In genomic region chr14:61466905-61467280, GRCh38 we compare ENCODE assay signal across 16 cellular contexts.
A peak's percentile ranks its signal among the peaks of the same experiment; 100 is the strongest.
DNase-seq lines count a peak whose midpoint lies in the region; ATAC-seq and TF ChIP-seq lines count a peak whose summit lies in the region.
"Had no signal": no experiment of that assay in that cellular context is flagged by ENCODE, and none has a peak within 500 bp of the region (broad histone marks: within the 10 kb centered on the region; RNA-seq: fewer than 3 reads in every experiment).

No MANE protein-coding gene starts in this region.

- TF ChIP-seq CTCF in PC-3 (conservative IDR thresholded peaks at IDR 0.05; ENCODE audit: low read depth, low read length) (no peak), esophagus muscularis mucosa (IDR thresholded peaks at IDR 0.05) (no peak)

- intact Hi-C loops in activated CD4-positive, alpha-beta memory T cell treated with anti-CD3 and anti-CD28 coated beads for 36 hours (cut with micrococcal nuclease) = no loop called here
- intact Hi-C loops in PC-3 (cut with micrococcal nuclease) (no loop called here), esophagus muscularis mucosa (cut with DNase I) (no loop called here)

- H3K9me3 ChIP-seq in PC-3 (ENCODE audit: low read length) (no peaks in the 10 kb centered on the region), esophagus muscularis mucosa (no peaks in the 10 kb centered on the region)
- H3K9me3 ChIP-seq: Caco-2, sigmoid colon had no signal

- no peak for ATAC-seq in PC-3
- ATAC-seq in HG03097 (IDR thresholded peaks at IDR 0.05; ENCODE audit: low FRiP score, unreplicated experiment) = no peak
- ATAC-seq: left lobe of liver had no signal

- peaks cover 6% of the 10 kb centered on the region for H3K9me3 Mint-ChIP-seq in activated CD4-positive, alpha-beta memory T cell treated with anti-CD3 and anti-CD28 coated beads for 36 hours
- peaks cover 2% of the 10 kb centered on the region for H3K9me3 Mint-ChIP-seq in activated CD4-positive, alpha-beta memory T cell treated with anti-CD3 and anti-CD28 coated beads, Interleukin-2, amount 10 ng/mL, durations not matched to agents 7 days and 5 days

- no peak for DNase-seq in activated CD4-positive, alpha-beta memory T cell treated with anti-CD3 and anti-CD28 coated beads for 36 hours
- no peak for DNase-seq in activated CD4-positive, alpha-beta memory T cell treated with anti-CD3 and anti-CD28 coated beads, Interleukin-2, amount 10 ng/mL, durations not matched to agents 7 days and 5 days
- DNase-seq in PC-3 (no peak), esophagus muscularis mucosa (ENCODE audit: extremely low spot score) (peak; percentile 24), renal cortical epithelial cell (ENCODE audit: low read depth) (peak; percentile 75), caudate nucleus (lab: John Stamatoyannopoulos, UW) (no peak), NCI-H2081 (lab: John Stamatoyannopoulos, UW) (no peak)
- DNase-seq: activated B cell treated with CpG ODN at 0.5 μM for 24 hours, Caco-2, glutamatergic neuron, NCI-H146, NCI-H526 had no signal

- no peaks in the 10 kb centered on the region for H3K27me3 ChIP-seq in PC-3 (ENCODE audit: low read length)
- no peaks in the 10 kb centered on the region for H3K27me3 ChIP-seq in esophagus muscularis mucosa

- H3K36me3 Mint-ChIP-seq in activated CD4-positive, alpha-beta memory T cell treated with anti-CD3 and anti-CD28 coated beads for 36 hours = peaks cover 50% of the 10 kb centered on the region
- peaks cover 76% of the 10 kb centered on the region for H3K36me3 Mint-ChIP-seq in activated CD4-positive, alpha-beta memory T cell treated with anti-CD3 and anti-CD28 coated beads, Interleukin-2, amount 10 ng/mL, durations not matched to agents 7 days and 5 days (ENCODE audit: low read depth)

- H3K4me3 ChIP-seq in PC-3 (ENCODE audit: low read length) = no peak overlapping the region
- no peak overlapping the region for H3K4me3 ChIP-seq in esophagus muscularis mucosa
- H3K4me3 ChIP-seq: sigmoid colon had no signal

- H3K79me2 ChIP-seq in PC-3 (ENCODE audit: low read length) = peaks cover 12% of the 10 kb centered on the region

- no peak overlapping the region; the same call in 1 of the 2 replicates for H3K9ac ChIP-seq in PC-3 (ENCODE audit: low read length)

- no peak for TF ChIP-seq EP300 in esophagus muscularis mucosa (IDR thresholded peaks at IDR 0.05)

- H3K4me2 ChIP-seq in PC-3 (ENCODE audit: low read length) = no peak overlapping the region

- no TSS peak for BruUV-seq in PC-3 (replicated peaks; lab: Mats Ljungman, UMichigan)

- H4K20me1 ChIP-seq in PC-3 (ENCODE audit: low read length) = no peaks in the 10 kb centered on the region

- no peaks in the 10 kb centered on the region for H3K27me3 Mint-ChIP-seq in activated CD4-positive, alpha-beta memory T cell treated with anti-CD3 and anti-CD28 coated beads for 36 hours
- no peaks in the 10 kb centered on the region for H3K27me3 Mint-ChIP-seq in activated CD4-positive, alpha-beta memory T cell treated with anti-CD3 and anti-CD28 coated beads, Interleukin-2, amount 10 ng/mL, durations not matched to agents 7 days and 5 days
- H3K27me3 Mint-ChIP-seq: activated B cell treated with CpG ODN at 0.5 μM for 24 hours; natural killer cell treated with Interleukin-12 subunit alpha and Interleukin-12 subunit beta and Interleukin-15 and Interleukin-18, amount 100 ng/mL, for 72 hours had no signal

- H3K36me3 ChIP-seq in PC-3 (ENCODE audit: low read depth, low read length) (0 out of 2 replicates have a peak, but pooled peaks cover 2% of the 10 kb centered on the region), esophagus muscularis mucosa (no peaks in the 10 kb centered on the region)
- H3K36me3 ChIP-seq: sigmoid colon had no signal

- H3F3A ChIP-seq in PC-3 (ENCODE audit: low read length, unreplicated experiment) = no peaks in the 10 kb centered on the region

- peak overlapping the region; percentile 20 for H3K27ac Mint-ChIP-seq in activated CD4-positive, alpha-beta memory T cell treated with anti-CD3 and anti-CD28 coated beads for 36 hours
- H3K27ac Mint-ChIP-seq in activated CD4-positive, alpha-beta memory T cell treated with anti-CD3 and anti-CD28 coated beads, Interleukin-2, amount 10 ng/mL, durations not matched to agents 7 days and 5 days = no peak overlapping the region
- H3K27ac Mint-ChIP-seq: activated B cell treated with CpG ODN at 0.5 μM for 24 hours; natural killer cell treated with Interleukin-12 subunit alpha and Interleukin-12 subunit beta and Interleukin-15 and Interleukin-18, amount 100 ng/mL, for 72 hours had no signal

- H3K9me2 ChIP-seq in PC-3 (replicated peaks; ENCODE audit: low read length) = no peaks in the 10 kb centered on the region

- POLR2A ChIA-PET in activated CD4-positive, alpha-beta memory T cell treated with anti-CD3 and anti-CD28 coated beads for 36 hours (lab: Charles Lee) = no interaction called here
- POLR2A ChIA-PET in activated CD4-positive, alpha-beta memory T cell treated with anti-CD3 and anti-CD28 coated beads, Interleukin-2, amount 10 ng/mL, durations not matched to agents 7 days and 5 days (lab: Charles Lee) = interaction anchor here (1.4 kb wide), 1 partner anchor 9 kb away, joined by 3 read pairs; no protein-coding TSS in a partner anchor
- POLR2A ChIA-PET in PC-3 (lab: Charles Lee; ENCODE audit: unreplicated experiment) = no interaction called here

- H3K4me1 Mint-ChIP-seq in activated CD4-positive, alpha-beta memory T cell treated with anti-CD3 and anti-CD28 coated beads for 36 hours (ENCODE audit: low read depth) = peaks cover 73% of the 10 kb centered on the region
- H3K4me1 Mint-ChIP-seq in activated CD4-positive, alpha-beta memory T cell treated with anti-CD3 and anti-CD28 coated beads, Interleukin-2, amount 10 ng/mL, durations not matched to agents 7 days and 5 days = peaks cover 51% of the 10 kb centered on the region

- H3K27ac ChIP-seq in PC-3 (ENCODE audit: low read length) (peak overlapping the region; percentile 44; the same call in 1 of the 2 replicates), esophagus muscularis mucosa (replicated peaks in 1 of 4) (peak overlapping the region in 1 of 4 donors; percentile 24), caudate nucleus (ENCODE audit: low read depth, low read length) (no peak overlapping the region)

- H3K4me1 ChIP-seq in PC-3 (ENCODE audit: insufficient read depth, low read length) = peaks cover 57% of the 10 kb centered on the region
- H3K4me1 ChIP-seq in esophagus muscularis mucosa = peaks cover 49 to 64% (median 60%) of the 10 kb centered on the region in 4 donors
- H3K4me1 ChIP-seq: Caco-2 had no signal

- CTCF ChIA-PET in activated CD4-positive, alpha-beta memory T cell treated with anti-CD3 and anti-CD28 coated beads for 36 hours (lab: Charles Lee) = interaction anchor here (1.3 to 3.1 kb wide), 2 partner anchors 275 to 370 kb away, joined by 3 to 14 read pairs; no protein-coding TSS in a partner anchor
- CTCF ChIA-PET in activated CD4-positive, alpha-beta memory T cell treated with anti-CD3 and anti-CD28 coated beads, Interleukin-2, amount 10 ng/mL, durations not matched to agents 7 days and 5 days (lab: Charles Lee) = no interaction called here
- CTCF ChIA-PET in PC-3 (lab: Charles Lee) = interaction anchor here (0.6 kb wide), 1 partner anchor 11 kb away, joined by 3 read pairs; no protein-coding TSS in a partner anchor

- no peak for TF ChIP-seq POLR2A in esophagus muscularis mucosa (IDR thresholded peaks at IDR 0.05; ENCODE audit: low read depth)

- no peak overlapping the region for H2AFZ ChIP-seq in PC-3 (ENCODE audit: low read length)

- no peak overlapping the region for H3K4me3 Mint-ChIP-seq in activated CD4-positive, alpha-beta memory T cell treated with anti-CD3 and anti-CD28 coated beads for 36 hours
- H3K4me3 Mint-ChIP-seq in activated CD4-positive, alpha-beta memory T cell treated with anti-CD3 and anti-CD28 coated beads, Interleukin-2, amount 10 ng/mL, durations not matched to agents 7 days and 5 days = no peak overlapping the region
- H3K4me3 Mint-ChIP-seq: activated B cell treated with CpG ODN at 0.5 μM for 24 hours; natural killer cell treated with Interleukin-12 subunit alpha and Interleukin-12 subunit beta and Interleukin-15 and Interleukin-18, amount 100 ng/mL, for 72 hours had no signal

- WGBS in esophagus muscularis mucosa = 98% methylated on average over 3 of the region's 3 CpGs

Comparison
In these comparisons a context has a peak if more than half of its experiments do, and no peak if none do; other contexts are left out.
1. DNase-seq: peak in esophagus muscularis mucosa (single experiment) and renal cortical epithelial cell (single experiment); none in activated CD4-positive, alpha-beta memory T cell treated with anti-CD3 and anti-CD28 coated beads for 36 hours (single experiment), activated CD4-positive, alpha-beta memory T cell treated with anti-CD3 and anti-CD28 coated beads, Interleukin-2, amount 10 ng/mL, durations not matched to agents 7 days and 5 days (single experiment), PC-3 (single experiment), caudate nucleus (0 of 61) and NCI-H2081 (0 of 2).